In genomic region chr9:133939845-133940244, GRCh38 we compare ENCODE assay signal across 19 cellular contexts. TPM values are rescaled to one million over a fixed set of nuclear protein-coding genes. Genes with fewer than 3 reads are reported as not detected.
DNase-seq lines count a peak whose midpoint lies in the region; ATAC-seq and TF ChIP-seq lines count a peak whose summit lies in the region.
"Had no signal": no experiment of that assay in that cellular context is flagged by ENCODE, and none has a peak within 500 bp of the region (broad histone marks: within the 10 kb centered on the region; RNA-seq: fewer than 3 reads in every experiment).

No MANE protein-coding gene starts in this region.

- H3K9me3 ChIP-seq in BLaER1 (peaks cover 15% of the 10 kb centered on the region), IMR-90 (ENCODE audit: control insufficient read depth, insufficient read depth, low read length) (no peaks in the 10 kb centered on the region), neuronal stem cell (replicated peaks in 1 of 2; ENCODE audit: control insufficient read depth in 2 of 2, insufficient read depth in 1 of 2, low read depth in 1 of 2, low read length in 2 of 2) (no peaks in the 10 kb centered on the region)
- H3K9me3 ChIP-seq: Peyer's patch, SK-N-SH had no signal

- H3K27me3 Mint-ChIP-seq in glutamatergic neuron (ENCODE audit: unreplicated experiment), result peaks cover 25% of the 10 kb centered on the region

- H3K56ac ChIP-seq in IMR-90 (ENCODE audit: extremely low read depth, insufficient read depth, low read length), result no peak overlapping the region

- H3K4me3 Mint-ChIP-seq in glutamatergic neuron (ENCODE audit: unreplicated experiment), result peak overlapping the region; percentile 57

- H3K4me1 ChIP-seq in BLaER1 (peaks cover 98% of the 10 kb centered on the region), IMR-90 (ENCODE audit: control insufficient read depth, insufficient read depth, low read length) (peaks cover 12% of the 10 kb centered on the region), neuronal stem cell (ENCODE audit: control insufficient read depth in 2 of 2, insufficient read depth in 1 of 2, low read depth in 1 of 2, low read length in 2 of 2) (peaks cover 28 to 54% of the 10 kb centered on the region in 2 donors)

- in situ Hi-C loops in IMR-90 (cut with MboI; ENCODE audit: low sequenced_read_pairs), result no loop called here

- peak overlapping the region; percentile 13 for H2AK9ac ChIP-seq in IMR-90 (replicated peaks; ENCODE audit: low read depth, low read length, poor library complexity)

- no peak overlapping the region for H4K5ac ChIP-seq in IMR-90 (ENCODE audit: low read depth, low read length)

- H2AFZ ChIP-seq in IMR-90 (replicated peaks; ENCODE audit: low read length, poor library complexity) (no peak overlapping the region), neuronal stem cell (ENCODE audit: low read length) (no peak overlapping the region)

- no peak overlapping the region for H2BK20ac ChIP-seq in IMR-90 (ENCODE audit: low read depth, low read length)

- no peak overlapping the region for H2BK120ac ChIP-seq in IMR-90 (ENCODE audit: low read depth, low read length)
- no peak overlapping the region for H2BK120ac ChIP-seq in neuronal stem cell (ENCODE audit: low read depth, low read length)

- H4K20me1 ChIP-seq in BLaER1, result peaks cover 24% of the 10 kb centered on the region
- peaks cover 73% of the 10 kb centered on the region for H4K20me1 ChIP-seq in IMR-90 (ENCODE audit: insufficient read depth, low read length)

- peaks cover 46% of the 10 kb centered on the region for H3K4me1 Mint-ChIP-seq in glutamatergic neuron (ENCODE audit: low read depth, unreplicated experiment)

- ATAC-seq in IMR-90 (ENCODE audit: low read depth), result no peak

- no peak for TF ChIP-seq RAD21 in IMR-90 (IDR thresholded peaks at IDR 0.05; ENCODE audit: low read length)

- H2BK5ac ChIP-seq in IMR-90 (ENCODE audit: low read depth, low read length, poor library complexity, severe bottlenecking) (no peak overlapping the region), neuronal stem cell (ENCODE audit: low read length) (no peak overlapping the region)

- H3K4me3 ChIP-seq in BLaER1, result no peak overlapping the region
- no peak overlapping the region for H3K4me3 ChIP-seq in IMR-90 (ENCODE audit: insufficient read depth, low read depth, low read length)
- H3K4me3 ChIP-seq in neuronal stem cell (ENCODE audit: low read length in 2 of 2), result no peak overlapping the region
- no peak overlapping the region for H3K4me3 ChIP-seq in coronary artery
- H3K4me3 ChIP-seq: Peyer's patch had no signal

- WGBS in IMR-90 (ENCODE audit: extremely low coverage in 2 of 2, insufficient read length in 1 of 2), 2 experiments, result 80% methylated on average over 1 of the region's 12 CpGs; no CpG with 5 or more reads in 1 of the 2 experiments
- WGBS in neuronal stem cell (ENCODE audit: extremely low coverage in 2 of 2, insufficient read length in 2 of 2, insufficient replicate concordance in 1 of 2), 2 donors, result no CpG with 5 or more reads among the region's 12 CpGs

- H4K91ac ChIP-seq in IMR-90 (ENCODE audit: insufficient read depth, low read depth, low read length) (no peak overlapping the region), neuronal stem cell (ENCODE audit: low read depth, low read length, poor library complexity) (no peak overlapping the region)

- H3K9ac ChIP-seq in BLaER1 (no peak overlapping the region), IMR-90 (ENCODE audit: low read depth, low read length) (no peak overlapping the region), neuronal stem cell (ENCODE audit: low read depth, low read length, poor library complexity) (no peak overlapping the region)
- H3K9ac ChIP-seq: SK-N-SH had no signal

- TF ChIP-seq POLR2A in IMR-90 (IDR thresholded peaks at IDR 0.05; ENCODE audit: low read depth, low read length), result no peak

- H3K27ac ChIP-seq in BLaER1 (peak overlapping the region; percentile 29; the same call in 1 of the 2 replicates), IMR-90 (ENCODE audit: insufficient read depth, low read length) (no peak overlapping the region), neuronal stem cell (replicated peaks; ENCODE audit: low read length) (peak overlapping the region; percentile 36), coronary artery (no peak overlapping the region)
- H3K27ac ChIP-seq: C4-2B, Peyer's patch had no signal

- no peaks in the 10 kb centered on the region for H3K36me3 Mint-ChIP-seq in glutamatergic neuron (ENCODE audit: unreplicated experiment)

- H3K4ac ChIP-seq in IMR-90 (ENCODE audit: low read depth, low read length) (no peak overlapping the region), neuronal stem cell (ENCODE audit: low read length) (no peak overlapping the region)

- H3K27me3 ChIP-seq in BLaER1 (no peaks in the 10 kb centered on the region), IMR-90 (ENCODE audit: control insufficient read depth, insufficient read depth, low read length) (no peaks in the 10 kb centered on the region), neuronal stem cell (ENCODE audit: control insufficient read depth in 3 of 3, insufficient read depth in 3 of 3, low read depth in 1 of 3, low read length in 3 of 3) (no peaks in the 10 kb centered on the region)
- H3K27me3 ChIP-seq: Peyer's patch had no signal

- no peak for DNase-seq in IMR-90
- DNase-seq in glutamatergic neuron, result peak; percentile 15
- DNase-seq in neuronal stem cell (ENCODE audit: low spot score), result no peak
- DNase-seq in activated T-cell treated with anti-CD3 and anti-CD28 coated beads, Interleukin-2, amount 50 U/mL, for 48 hours, result no peak
- no peak for DNase-seq in RPMI8226
- DNase-seq in amniotic stem cell (lab: John Stamatoyannopoulos, UW), result no peak
- DNase-seq in coronary artery (ENCODE audit: low spot score), result no peak
- DNase-seq: H7, MM.1S, NCI-H1092, NCI-H1436 treated with DMSO at 0.1 percent for 48 hours, NCI-H2029 treated with DMSO at 0.1 percent for 48 hours, NCI-H2171, NCI-H446, Peyer's patch, SHP77 treated with DMSO at 0.1 percent for 48 hours had no signal

- H2BK15ac ChIP-seq in IMR-90 (ENCODE audit: low read depth, low read length) (no peak overlapping the region), neuronal stem cell (ENCODE audit: low read length) (peak overlapping the region; percentile 7)

- dilution Hi-C loops in IMR-90 (cut with HindIII; ENCODE audit: low sequenced_read_pairs, unreplicated experiment), result no loop called here

- H3K36me3 ChIP-seq in BLaER1 (peaks cover 27% of the 10 kb centered on the region), IMR-90 (ENCODE audit: control insufficient read depth, insufficient read depth, low read length) (peaks cover 12% of the 10 kb centered on the region), neuronal stem cell (replicated peaks in 1 of 2; ENCODE audit: control insufficient read depth in 2 of 2, insufficient read depth in 2 of 2, low read length in 2 of 2) (peaks cover 3 to 53% of the 10 kb centered on the region in 2 donors)

- peaks cover 27% of the 10 kb centered on the region for H3K9me3 Mint-ChIP-seq in glutamatergic neuron (ENCODE audit: unreplicated experiment)

- H3K18ac ChIP-seq in IMR-90 (ENCODE audit: low read depth, low read length) (no peak overlapping the region), neuronal stem cell (ENCODE audit: low read length) (peak overlapping the region; percentile 79)

- intact Hi-C loops in IMR-90 (cut with micrococcal nuclease), result no loop called here

- BruUV-seq in IMR-90 (replicated peaks; lab: Mats Ljungman, UMichigan), result no TSS peak

- no peak overlapping the region for H3K23ac ChIP-seq in IMR-90 (ENCODE audit: low read depth, low read length)
- no peak overlapping the region for H3K23ac ChIP-seq in neuronal stem cell (ENCODE audit: low read depth, low read length, poor library complexity)

- no peak overlapping the region for H3K14ac ChIP-seq in IMR-90 (replicated peaks; ENCODE audit: low read depth, low read length)
- H3K14ac ChIP-seq in neuronal stem cell (ENCODE audit: low read length), result no peak overlapping the region

- H3K4me2 ChIP-seq in BLaER1 (peak overlapping the region; percentile 66), IMR-90 (ENCODE audit: low read depth, low read length) (no peak overlapping the region), neuronal stem cell (ENCODE audit: insufficient read depth, low read length, poor library complexity, severe bottlenecking) (no peak overlapping the region)
- H3K4me2 ChIP-seq: SK-N-SH had no signal

- H3K79me1 ChIP-seq in IMR-90 (ENCODE audit: low read depth in 1 of 2, low read length in 2 of 2) (peaks cover 27 to 79% of the 10 kb centered on the region in 2 experiments), neuronal stem cell (ENCODE audit: low read depth, low read length) (peaks cover 19% of the 10 kb centered on the region)

- TF ChIP-seq CTCF in IMR-90 (conservative IDR thresholded peaks at IDR 0.05; ENCODE audit: low read depth, low read length) (no peak), glutamatergic neuron (IDR thresholded peaks at IDR 0.05; ENCODE audit: partially characterized antibody, unreplicated experiment) (no peak), coronary artery (IDR thresholded peaks at IDR 0.05) (no peak)

- H3K9me1 ChIP-seq in IMR-90 (ENCODE audit: insufficient read depth, low read length), result peaks cover 22% of the 10 kb centered on the region

- H2AK5ac ChIP-seq in IMR-90 (ENCODE audit: low read depth, low read length), result no peak overlapping the region
- peak overlapping the region; percentile 10 for H2AK5ac ChIP-seq in neuronal stem cell (ENCODE audit: low read depth, low read length)

- CTCF ChIA-PET in IMR-90 (lab: Yijun Ruan, JAX), result no interaction called here

- peak overlapping the region; percentile 89 for H3K27ac Mint-ChIP-seq in glutamatergic neuron (ENCODE audit: unreplicated experiment)

- no peak overlapping the region for H4K8ac ChIP-seq in IMR-90 (ENCODE audit: low read depth in 2 of 2, low read length in 2 of 2)
- H4K8ac ChIP-seq in neuronal stem cell (ENCODE audit: low read depth, low read length), result no peak overlapping the region

- no peak overlapping the region for H2BK12ac ChIP-seq in neuronal stem cell (ENCODE audit: low read length)

- POLR2A ChIA-PET in IMR-90 (lab: Charles Lee; ENCODE audit: unreplicated experiment), result no interaction called here

TF ChIP-seq in IMR-90, 13 proteins besides CTCF, POLR2A, EP300 and RAD21:
- TF ChIP-seq MAFK (IDR thresholded peaks at IDR 0.05; ENCODE audit: low read depth, low read length), result no peak
- TF ChIP-seq MAZ (IDR thresholded peaks at IDR 0.05; ENCODE audit: borderline replicate concordance, low read depth, low read length), result no peak
- no peak for TF ChIP-seq SMC3 (IDR thresholded peaks at IDR 0.05; ENCODE audit: low read depth, low read length)
- no peak for TF ChIP-seq CEBPB (IDR thresholded peaks at IDR 0.05; ENCODE audit: low read depth, low read length)
- TF ChIP-seq RCOR1 (IDR thresholded peaks at IDR 0.05; ENCODE audit: insufficient replicate concordance, low read length), result no peak
- no peak for TF ChIP-seq FOS (IDR thresholded peaks at IDR 0.05; ENCODE audit: low read depth, low read length)

RNA-seq across cellular contexts. Expression of gene VAV2, which starts 52.3 kb away (rescaled TPM):
- total RNA-seq in IMR-90 (2012; rRNA removed) (9.7 and 10.8 TPM in 2 replicates), glutamatergic neuron (ENCODE audit: unreplicated experiment) (270 TPM)
- polyA plus RNA-seq in IMR-90 (2012; rRNA removed), result 13.4 and 13.5 TPM in 2 replicates
- 8.4 and 11.8 TPM in 2 replicates for polyA plus RNA-seq in IMR-90 (2012; cell fraction: cytosol; rRNA removed)
- 22.6 and 33.8 TPM in 2 replicates for polyA plus RNA-seq in IMR-90 (2012; cell fraction: nucleus; rRNA removed; ENCODE audit: low replicate concordance)
- polyA plus RNA-seq in neuronal stem cell (2013, experiment 1 of 2), result 18.5 TPM
- 18.8 TPM for polyA plus RNA-seq in neuronal stem cell (2013, experiment 2 of 2)

Comparison
In these comparisons a context has a peak if more than half of its experiments do, and no peak if none do; other contexts are left out.
1. H3K27ac ChIP-seq: peak in BLaER1 (single experiment) and neuronal stem cell (single experiment); none in IMR-90 (single experiment) and coronary artery (0 of 2).
2. RNA of gene VAV2, which starts 52.3 kb away (total RNA-seq): 270 TPM in glutamatergic neuron (single experiment); 9.7 to 10.8 TPM in IMR-90; every median in the first group is over 10 times any median in the second.